ENCODE assay signal across 7 cellular contexts in the genomic region with DNA sequence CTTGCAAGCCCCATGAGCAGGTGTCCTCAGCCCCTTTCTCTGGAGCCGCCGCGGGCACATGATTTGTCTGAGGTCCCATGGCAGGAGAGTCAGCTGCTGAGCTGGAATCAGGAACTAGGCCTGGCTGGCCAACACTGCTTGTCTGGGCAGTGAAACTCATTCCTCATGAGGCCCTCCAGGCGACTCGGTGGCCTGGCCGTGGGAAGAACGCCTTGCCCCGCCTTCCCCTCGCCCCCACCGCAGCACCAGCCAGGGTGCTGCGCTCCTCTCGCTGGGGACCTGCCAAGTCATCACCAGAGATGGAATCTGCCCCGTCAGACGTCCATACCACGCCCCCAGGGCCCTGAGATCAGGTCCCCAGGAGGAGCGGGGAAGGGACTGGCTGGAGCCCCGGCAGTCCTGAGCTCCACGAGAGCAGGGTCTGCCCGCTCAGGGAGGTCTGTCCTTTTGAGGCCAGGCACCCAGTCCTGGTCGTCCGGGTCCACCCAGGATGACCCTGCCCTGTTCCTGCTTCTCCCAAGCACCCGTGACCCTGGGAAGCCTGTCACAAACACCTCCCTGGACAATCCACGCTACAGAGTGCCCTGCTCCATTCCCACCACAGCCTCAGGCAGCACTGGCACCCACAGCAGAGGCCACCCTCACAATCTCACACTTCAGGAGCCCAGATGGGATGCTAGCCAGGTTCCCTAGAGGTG.
A peak's percentile ranks its signal among the peaks of the same experiment; 100 is the strongest.
DNase-seq lines count a peak whose midpoint lies in the region; ATAC-seq and TF ChIP-seq lines count a peak whose summit lies in the region.
"Not testable (repeated sequence)": the region's sequence is repeated elsewhere in the genome, so short reads cannot be mapped to it uniquely, and the experiment has no call there.

No MANE protein-coding gene starts in this region.

- CTCF ChIA-PET in activated B cell treated with CpG ODN at 0.5 μM for 24 hours (lab: Charles Lee) = not testable (repeated sequence)

- not testable (repeated sequence) for H3K36me3 Mint-ChIP-seq in activated B cell treated with CpG ODN at 0.5 μM for 24 hours (ENCODE audit: low read depth); activated naive CD4-positive, alpha-beta T cell treated with anti-CD3 and anti-CD28 coated beads, Interleukin-2, amount 50 U/mL, for 72 hours

- peak; percentile 31 for ATAC-seq in GM18909 (IDR thresholded peaks at IDR 0.05; ENCODE audit: poor library complexity, unreplicated experiment)
- ATAC-seq in HG02678 (IDR thresholded peaks at IDR 0.05; ENCODE audit: unreplicated experiment) = peak; percentile 19
- ATAC-seq in HG03354 (IDR thresholded peaks at IDR 0.05; ENCODE audit: poor library complexity, severe bottlenecking, unreplicated experiment) = peak; percentile 35
- ATAC-seq in activated B cell treated with CpG ODN at 0.5 μM for 24 hours (ENCODE audit: low read depth) = not testable (repeated sequence)
- ATAC-seq in activated naive CD4-positive, alpha-beta T cell treated with anti-CD3 and anti-CD28 coated beads, Interleukin-2, amount 50 U/mL, for 72 hours = peak in 1 of 2 donors; percentile 11
- peak; percentile 52 to 74 for ATAC-seq in left cardiac atrium

- intact Hi-C loops in activated B cell treated with CpG ODN at 0.5 μM for 24 hours (cut with micrococcal nuclease); left cardiac atrium (cut with DNase I); posterior vena cava (cut with DNase I): not testable (repeated sequence)

- not testable (repeated sequence) for H3K27me3 Mint-ChIP-seq in activated B cell treated with CpG ODN at 0.5 μM for 24 hours

- TF ChIP-seq CTCF in activated B cell treated with CpG ODN at 0.5 μM for 24 hours (IDR thresholded peaks at IDR 0.05) = not testable (repeated sequence)

- H3K9me3 Mint-ChIP-seq in activated B cell treated with CpG ODN at 0.5 μM for 24 hours; activated naive CD4-positive, alpha-beta T cell treated with anti-CD3 and anti-CD28 coated beads, Interleukin-2, amount 50 U/mL, for 72 hours: not testable (repeated sequence)

- POLR2A ChIA-PET in activated B cell treated with CpG ODN at 0.5 μM for 24 hours (lab: Charles Lee) = not testable (repeated sequence)

- H3K27ac Mint-ChIP-seq in activated B cell treated with CpG ODN at 0.5 μM for 24 hours = peak overlapping the region; percentile 84
- H3K27ac Mint-ChIP-seq in activated naive CD4-positive, alpha-beta T cell treated with anti-CD3 and anti-CD28 coated beads, Interleukin-2, amount 50 U/mL, for 72 hours = peak overlapping the region; percentile 55 to 87

- H3K4me3 Mint-ChIP-seq in activated B cell treated with CpG ODN at 0.5 μM for 24 hours = not testable (repeated sequence)

- not testable (repeated sequence) for DNase-seq in activated B cell treated with CpG ODN at 0.5 μM for 24 hours; activated naive CD4-positive, alpha-beta T cell treated with anti-CD3 and anti-CD28 coated beads, Interleukin-2, amount 50 U/mL, for 72 hours (ENCODE audit: low spot score in 2 of 2); left cardiac atrium
- DNase-seq in posterior vena cava (ENCODE audit: low spot score) = peak; percentile 64

- peaks cover 12% of the 10 kb centered on the region for H3K4me1 Mint-ChIP-seq in activated B cell treated with CpG ODN at 0.5 μM for 24 hours
